Comparison of ENCODE assay signal across 9 cellular contexts in the genomic region with DNA sequence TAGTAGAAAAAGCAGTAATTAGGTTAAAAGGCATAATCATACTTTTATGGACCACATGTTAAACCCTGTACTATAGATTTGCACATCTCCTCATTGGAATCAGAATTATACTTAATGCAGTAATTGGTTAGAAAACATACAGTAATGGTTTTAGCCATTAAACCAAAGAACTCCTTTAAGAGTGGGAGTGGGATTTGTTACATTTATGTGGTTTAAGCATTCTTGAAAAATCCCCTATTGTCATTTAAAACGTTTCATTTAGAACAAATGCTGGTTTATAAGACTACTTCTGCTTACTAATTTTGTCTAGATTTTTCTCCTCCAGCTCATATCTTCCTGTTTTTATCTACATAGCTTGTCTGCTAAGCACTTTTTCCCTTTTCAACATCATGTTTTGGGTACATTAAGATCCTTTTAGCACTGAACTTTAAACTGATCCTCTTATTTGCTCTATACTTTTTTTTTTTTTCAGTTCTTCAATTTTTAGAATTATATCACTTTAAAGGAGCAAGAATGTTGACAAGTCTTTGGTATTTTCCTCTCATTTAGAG.
DNase-seq lines count a peak whose midpoint lies in the region; ATAC-seq and TF ChIP-seq lines count a peak whose summit lies in the region.
"Had no signal": no experiment of that assay in that cellular context is flagged by ENCODE, and none has a peak within 500 bp of the region (broad histone marks: within the 10 kb centered on the region; RNA-seq: fewer than 3 reads in every experiment).

No MANE protein-coding gene starts in this region.

- peaks cover 5% of the 10 kb centered on the region for H3K79me2 ChIP-seq in GM23248 (ENCODE audit: insufficient read depth)

- H2AFZ ChIP-seq in GM23248: no peak overlapping the region

- in situ Hi-C loops in GM23248 (cut with MboI): no loop called here

- no peak overlapping the region for H3K4me3 Mint-ChIP-seq in T-helper 17 cell
- no peak overlapping the region for H3K4me3 Mint-ChIP-seq in glutamatergic neuron (ENCODE audit: unreplicated experiment)

- TF ChIP-seq EP300 in tibial nerve (IDR thresholded peaks at IDR 0.05): peak; percentile 35 to 84

- ATAC-seq in activated naive CD4-positive, alpha-beta T cell treated with anti-CD3 and anti-CD28 coated beads, Interleukin-2, amount 50 U/mL, for 72 hours: peak in 1 of 2 donors; percentile 25
- ATAC-seq in T-helper 17 cell: no peak
- no peak for ATAC-seq in left lung

- H3K27me3 Mint-ChIP-seq in T-helper 17 cell (no peaks in the 10 kb centered on the region), glutamatergic neuron (ENCODE audit: unreplicated experiment) (peaks cover 3% of the 10 kb centered on the region)

- peaks cover 0 to 8% of the 10 kb centered on the region in 2 donors for H3K36me3 Mint-ChIP-seq in activated naive CD4-positive, alpha-beta T cell treated with anti-CD3 and anti-CD28 coated beads, Interleukin-2, amount 50 U/mL, for 72 hours
- H3K36me3 Mint-ChIP-seq in T-helper 17 cell (ENCODE audit: low read depth) (peaks cover 4% of the 10 kb centered on the region), glutamatergic neuron (ENCODE audit: unreplicated experiment) (no peaks in the 10 kb centered on the region)

- H3K36me3 ChIP-seq in left lung: no peaks in the 10 kb centered on the region
- no peaks in the 10 kb centered on the region for H3K36me3 ChIP-seq in tibial nerve
- no peaks in the 10 kb centered on the region for H3K36me3 ChIP-seq in GM23248 (ENCODE audit: low read depth)

- TF ChIP-seq POLR2A in tibial nerve (IDR thresholded peaks at IDR 0.05): no peak

- H3K27ac ChIP-seq in left lung (peak overlapping the region; percentile 50 to 54), tibial nerve (peak overlapping the region in 3 of 4 donors; percentile 49 to 70 (median 58)), GM23248 (no peak overlapping the region)

- H3K9me3 Mint-ChIP-seq in activated naive CD4-positive, alpha-beta T cell treated with anti-CD3 and anti-CD28 coated beads, Interleukin-2, amount 50 U/mL, for 72 hours: peaks cover 0 to 4% of the 10 kb centered on the region in 2 donors
- H3K9me3 Mint-ChIP-seq in glutamatergic neuron (ENCODE audit: unreplicated experiment): peaks cover 8% of the 10 kb centered on the region

- H3K4me1 Mint-ChIP-seq in T-helper 17 cell: peaks cover 47% of the 10 kb centered on the region
- H3K4me1 Mint-ChIP-seq in glutamatergic neuron (ENCODE audit: low read depth, unreplicated experiment): peaks cover 7% of the 10 kb centered on the region

- H3K27ac Mint-ChIP-seq in activated naive CD4-positive, alpha-beta T cell treated with anti-CD3 and anti-CD28 coated beads, Interleukin-2, amount 50 U/mL, for 72 hours: peak overlapping the region; percentile 17 to 56
- H3K27ac Mint-ChIP-seq in T-helper 17 cell: peak overlapping the region; percentile 88
- no peak overlapping the region for H3K27ac Mint-ChIP-seq in glutamatergic neuron (ENCODE audit: unreplicated experiment)

- no peak for DNase-seq in activated naive CD4-positive, alpha-beta T cell treated with anti-CD3 and anti-CD28 coated beads, Interleukin-2, amount 50 U/mL, for 72 hours (ENCODE audit: low spot score in 2 of 2)
- no peak for DNase-seq in activated naive CD4-positive, alpha-beta T cell treated with Interleukin-2 at 50 U/mL for 16 hours
- DNase-seq in T-helper 17 cell (no peak), left lung (no peak), tibial nerve (ENCODE audit: low spot score in 2 of 2) (no peak), posterior cingulate gyrus (no peak), GM23248 (no peak), glutamatergic neuron (no peak)
- DNase-seq: amniotic stem cell had no signal

- H3K9ac ChIP-seq in GM23248: no peak overlapping the region

- no peaks in the 10 kb centered on the region for H3K9me2 ChIP-seq in GM23248 (ENCODE audit: insufficient read depth)

- no peaks in the 10 kb centered on the region for H3K9me3 ChIP-seq in T-helper 17 cell (ENCODE audit: control insufficient read depth, low read length, poor library complexity, severe bottlenecking)
- H3K9me3 ChIP-seq in left lung: no peaks in the 10 kb centered on the region
- H3K9me3 ChIP-seq in tibial nerve: no peaks in the 10 kb centered on the region
- no peaks in the 10 kb centered on the region for H3K9me3 ChIP-seq in GM23248 (ENCODE audit: low read depth)

- intact Hi-C loops in left lung (cut with DNase I): no loop called here
- intact Hi-C loops in posterior cingulate gyrus (cut with DNase I): loop anchor here (5.0 kb wide), 1 partner anchor 39 kb away; no protein-coding TSS in a partner anchor

- H3K27me3 ChIP-seq in left lung (no peaks in the 10 kb centered on the region), tibial nerve (no peaks in the 10 kb centered on the region), GM23248 (replicated peaks; ENCODE audit: insufficient read depth) (no peaks in the 10 kb centered on the region)

- WGBS in tibial nerve, 2 donors: 6 to 12% methylated on average over 1 of the region's 1 CpG
- 0 to 2% methylated on average over 1 of the region's 1 CpG for WGBS in GM23248 (ENCODE audit: low coverage in 1 of 2, low lambda C conversion rate in 2 of 2, missing lambda C conversion rate in 2 of 2), 2 experiments

- H3F3A ChIP-seq in GM23248 (ENCODE audit: insufficient read depth): no peaks in the 10 kb centered on the region; the same call in 1 of the 2 replicates

- H3K4me2 ChIP-seq in GM23248 (ENCODE audit: unreplicated experiment): no peak overlapping the region

- H3K4me3 ChIP-seq in left lung: no peak overlapping the region
- no peak overlapping the region for H3K4me3 ChIP-seq in tibial nerve
- H3K4me3 ChIP-seq in GM23248: no peak overlapping the region

- no peak for TF ChIP-seq CTCF in left lung (IDR thresholded peaks at IDR 0.05)
- no peak for TF ChIP-seq CTCF in tibial nerve (IDR thresholded peaks at IDR 0.05)
- TF ChIP-seq CTCF in glutamatergic neuron (IDR thresholded peaks at IDR 0.05; ENCODE audit: partially characterized antibody, unreplicated experiment): no peak

- no peaks in the 10 kb centered on the region for H4K20me1 ChIP-seq in GM23248 (ENCODE audit: insufficient read depth)

- peaks cover 0 to 33% of the 10 kb centered on the region in 2 donors for H3K4me1 ChIP-seq in left lung
- peaks cover 0 to 27% (median 12%) of the 10 kb centered on the region in 4 donors for H3K4me1 ChIP-seq in tibial nerve
- peaks cover 12% of the 10 kb centered on the region for H3K4me1 ChIP-seq in GM23248 (ENCODE audit: insufficient read depth)
